In genomic region chr3:147298511-147298982, GRCh38 we compare ENCODE assay signal across 9 cellular contexts.
DNase-seq lines count a peak whose midpoint lies in the region; ATAC-seq and TF ChIP-seq lines count a peak whose summit lies in the region.
"Had no signal": no experiment of that assay in that cellular context is flagged by ENCODE, and none has a peak within 500 bp of the region (broad histone marks: within the 10 kb centered on the region; RNA-seq: fewer than 3 reads in every experiment).

No MANE protein-coding gene starts in this region.

- no peak for ATAC-seq in GM21423 (IDR thresholded peaks at IDR 0.05; ENCODE audit: unreplicated experiment)

- no peaks in the 10 kb centered on the region for H3K36me3 Mint-ChIP-seq in activated naive CD4-positive, alpha-beta T cell treated with anti-CD3 and anti-CD28 coated beads, Interleukin-2, amount 10 ng/mL, durations not matched to agents 7 days and 5 days

- H3K27ac ChIP-seq in AG04450 (ENCODE audit: low read depth, low read length) (peak overlapping the region; percentile 53), tibial artery (no peak overlapping the region)

- no peak overlapping the region for H3K27ac Mint-ChIP-seq in activated naive CD4-positive, alpha-beta T cell treated with anti-CD3 and anti-CD28 coated beads, Interleukin-2, amount 10 ng/mL, durations not matched to agents 7 days and 5 days
- H3K27ac Mint-ChIP-seq: progenitor cell of endocrine pancreas had no signal

- CTCF ChIA-PET in AG04450 (lab: Charles Lee): no interaction called here
- CTCF ChIA-PET in activated naive CD4-positive, alpha-beta T cell treated with anti-CD3 and anti-CD28 coated beads, Interleukin-2, amount 10 ng/mL, durations not matched to agents 7 days and 5 days (lab: Charles Lee): no interaction called here

- no peaks in the 10 kb centered on the region for H3K27me3 Mint-ChIP-seq in activated naive CD4-positive, alpha-beta T cell treated with anti-CD3 and anti-CD28 coated beads, Interleukin-2, amount 10 ng/mL, durations not matched to agents 7 days and 5 days
- H3K27me3 Mint-ChIP-seq: progenitor cell of endocrine pancreas had no signal

- DNase-seq in AG04450 (ENCODE audit: low read depth, low spot score) (peak; percentile 97), HT-29 (ENCODE audit: low spot score) (peak; percentile 45), astrocyte of the spinal cord (ENCODE audit: low read depth, low spot score) (peak; percentile 99), kidney tubule cell (ENCODE audit: low spot score) (peak; percentile 25), mucosa of gallbladder (ENCODE audit: low spot score) (no peak), tibial artery (no peak)
- no peak for DNase-seq in activated naive CD4-positive, alpha-beta T cell treated with anti-CD3 and anti-CD28 coated beads, Interleukin-2, amount 10 ng/mL, durations not matched to agents 7 days and 5 days

- POLR2A ChIA-PET in AG04450 (lab: Yijun Ruan, JAX): interaction anchor here (1.5 kb wide), 1 partner anchor 98 kb away, joined by 8 read pairs; no protein-coding TSS in a partner anchor

- H3K4me3 ChIP-seq in AG04450 (ENCODE audit: low read depth, low read length) (peak overlapping the region; percentile 14; the same call in 1 of the 2 replicates), astrocyte of the spinal cord (ENCODE audit: low read depth, low read length) (no peak overlapping the region), tibial artery (no peak overlapping the region)

- TF ChIP-seq CTCF in AG04450 (IDR thresholded peaks at IDR 0.05; ENCODE audit: low read depth, low read length) (no peak), astrocyte of the spinal cord (IDR thresholded peaks at IDR 0.05; ENCODE audit: low read depth, low read length) (no peak), tibial artery (IDR thresholded peaks at IDR 0.05) (no peak)

- H3K36me3 ChIP-seq in tibial artery: no peaks in the 10 kb centered on the region

- no peaks in the 10 kb centered on the region for H3K9me3 Mint-ChIP-seq in activated naive CD4-positive, alpha-beta T cell treated with anti-CD3 and anti-CD28 coated beads, Interleukin-2, amount 10 ng/mL, durations not matched to agents 7 days and 5 days

- H3K9me3 ChIP-seq in AG04450 (ENCODE audit: control insufficient read depth, insufficient read depth, low read length): no peaks in the 10 kb centered on the region
- no peaks in the 10 kb centered on the region for H3K9me3 ChIP-seq in tibial artery

- H3K4me3 Mint-ChIP-seq in activated naive CD4-positive, alpha-beta T cell treated with anti-CD3 and anti-CD28 coated beads, Interleukin-2, amount 10 ng/mL, durations not matched to agents 7 days and 5 days: no peak overlapping the region

- H3K4me1 Mint-ChIP-seq in activated naive CD4-positive, alpha-beta T cell treated with anti-CD3 and anti-CD28 coated beads, Interleukin-2, amount 10 ng/mL, durations not matched to agents 7 days and 5 days: no peaks in the 10 kb centered on the region

- intact Hi-C loops in tibial artery (cut with DNase I; ENCODE audit: low total_unique reads): no loop called here

- H3K27me3 ChIP-seq in AG04450 (ENCODE audit: control insufficient read depth, insufficient read depth, low read length) (no peaks in the 10 kb centered on the region), tibial artery (no peaks in the 10 kb centered on the region)

- no peaks in the 10 kb centered on the region for H3K4me1 ChIP-seq in tibial artery

- in situ Hi-C loops in astrocyte of the spinal cord (cut with HindIII; ENCODE audit: low sequenced_read_pairs): no loop called here

Comparison
In these comparisons a context has a peak if more than half of its experiments do, and no peak if none do; other contexts are left out.
1. DNase-seq: peak in AG04450 (single experiment), HT-29 (single experiment), astrocyte of the spinal cord (single experiment) and kidney tubule cell (single experiment); none in mucosa of gallbladder (single experiment), activated naive CD4-positive, alpha-beta T cell treated with anti-CD3 and anti-CD28 coated beads, Interleukin-2, amount 10 ng/mL, durations not matched to agents 7 days and 5 days (single experiment) and tibial artery (0 of 2).